ENCODE assay signal across 19 cellular contexts in genomic region chr12:105296116-105297095, GRCh38. TPM values are rescaled to one million over a fixed set of nuclear protein-coding genes. Genes with fewer than 3 reads are reported as not detected.
A peak's percentile ranks its signal among the peaks of the same experiment; 100 is the strongest.
DNase-seq lines count a peak whose midpoint lies in the region; ATAC-seq and TF ChIP-seq lines count a peak whose summit lies in the region.
"Had no signal": no experiment of that assay in that cellular context is flagged by ENCODE, and none has a peak within 500 bp of the region (broad histone marks: within the 10 kb centered on the region; RNA-seq: fewer than 3 reads in every experiment).

No MANE protein-coding gene starts in this region.

- DNase-seq in GM23338 (ENCODE audit: low spot score) = no peak
- DNase-seq in NCI-H146 treated with DMSO at 0.1 percent for 48 hours (lab: John Stamatoyannopoulos, UW; ENCODE audit: unreplicated experiment) = peak; percentile 42
- peak; percentile 21 for DNase-seq in esophagus muscularis mucosa (ENCODE audit: extremely low spot score)
- DNase-seq in gastrocnemius medialis = no peak
- no peak for DNase-seq in NOMO-1 (lab: John Stamatoyannopoulos, UW; ENCODE audit: unreplicated experiment in 2 of 2)
- no peak for DNase-seq in CD8-positive, alpha-beta memory T cell
- DNase-seq: ACHN, AML-193, DND-41, GM23248, KBM-7, NCI-H2029, NCI-H510A treated with DMSO at 0.1 percent for 48 hours, NCI-H774, OCI-M1, Right ventricle myocardium superior had no signal

- ATAC-seq in GM23338 (no peak), gastrocnemius medialis (no peak)

- H3K27me3 ChIP-seq in GM23338 (ENCODE audit: insufficient read depth) (no peaks in the 10 kb centered on the region), esophagus muscularis mucosa (no peaks in the 10 kb centered on the region), neuron (ENCODE audit: insufficient read depth, low read length) (no peaks in the 10 kb centered on the region), gastrocnemius medialis (no peaks in the 10 kb centered on the region)
- no peaks in the 10 kb centered on the region for H3K27me3 ChIP-seq in CD8-positive, alpha-beta memory T cell (ENCODE audit: insufficient read depth, low read length, poor library complexity, severe bottlenecking)

- no peak overlapping the region for H3K27ac ChIP-seq in GM23338 (ENCODE audit: low read depth)
- no peak overlapping the region for H3K27ac ChIP-seq in esophagus muscularis mucosa (replicated peaks in 1 of 4)
- no peak overlapping the region for H3K27ac ChIP-seq in gastrocnemius medialis
- no peak overlapping the region for H3K27ac ChIP-seq in CD8-positive, alpha-beta memory T cell (ENCODE audit: low read depth, low read length)
- H3K27ac ChIP-seq: GM23248, SK-N-MC had no signal

- H4K20me1 ChIP-seq in GM23338 (replicated peaks; ENCODE audit: insufficient read depth) = no peaks in the 10 kb centered on the region

- POLR2A ChIA-PET in CD8-positive, alpha-beta memory T cell (lab: Charles Lee) = no interaction called here

- in situ Hi-C loops in gastrocnemius medialis (cut with MboI; ENCODE audit: low sequenced_read_pairs in 4 of 4) = no loop called here

- no peak for TF ChIP-seq CTCF in GM23338 (conservative IDR thresholded peaks at IDR 0.05; ENCODE audit: low read depth in 2 of 2)
- no peak for TF ChIP-seq CTCF in esophagus muscularis mucosa (IDR thresholded peaks at IDR 0.05)
- TF ChIP-seq CTCF in gastrocnemius medialis (IDR thresholded peaks at IDR 0.05 in 4 of 5, conservative IDR thresholded peaks at IDR 0.05 in 1 of 5) = no peak

- H3K4me3 ChIP-seq in GM23338 (no peak overlapping the region), esophagus muscularis mucosa (no peak overlapping the region), neuron (ENCODE audit: low read length) (peak overlapping the region; percentile 9), gastrocnemius medialis (no peak overlapping the region)
- H3K4me3 ChIP-seq in CD8-positive, alpha-beta memory T cell (ENCODE audit: low read length) = no peak overlapping the region
- H3K4me3 ChIP-seq: GM23248, SK-N-MC had no signal

- no peak overlapping the region for H3K4me3 Mint-ChIP-seq in GM23338
- H3K4me3 Mint-ChIP-seq in CD8-positive, alpha-beta memory T cell = no peak overlapping the region
- H3K4me3 Mint-ChIP-seq: CD14-positive monocyte had no signal

- H3K9me3 Mint-ChIP-seq in GM23338 = peaks cover 40% of the 10 kb centered on the region
- H3K9me3 Mint-ChIP-seq in CD8-positive, alpha-beta memory T cell = peaks cover 14 to 30% (median 24%) of the 10 kb centered on the region in 5 donors

- TF ChIP-seq EP300 in esophagus muscularis mucosa (IDR thresholded peaks at IDR 0.05) = no peak

- peak overlapping the region; percentile 36; the same call in 1 of the 2 replicates for H3K27ac Mint-ChIP-seq in GM23338
- H3K27ac Mint-ChIP-seq in CD8-positive, alpha-beta memory T cell = no peak overlapping the region

- peaks cover 25% of the 10 kb centered on the region for H3K4me1 Mint-ChIP-seq in GM23338
- H3K4me1 Mint-ChIP-seq in CD8-positive, alpha-beta memory T cell = no peaks in the 10 kb centered on the region
- H3K4me1 Mint-ChIP-seq: CD14-positive monocyte had no signal

- H2AFZ ChIP-seq in GM23338 (no peak overlapping the region), neuron (ENCODE audit: low read depth, low read length) (no peak overlapping the region)
- H2AFZ ChIP-seq: GM23248 had no signal

- H3K27me3 Mint-ChIP-seq in GM23338 (ENCODE audit: insufficient read depth, low read depth, poor library complexity) = peaks cover 3% of the 10 kb centered on the region
- H3K27me3 Mint-ChIP-seq in CD8-positive, alpha-beta memory T cell = peaks cover 5 to 10% of the 10 kb centered on the region in 2 donors

- peaks cover 17% of the 10 kb centered on the region for H3K4me1 ChIP-seq in GM23338 (ENCODE audit: insufficient read depth)
- H3K4me1 ChIP-seq in esophagus muscularis mucosa = no peaks in the 10 kb centered on the region
- H3K4me1 ChIP-seq in neuron (ENCODE audit: insufficient read depth, low read length) = peaks cover 38% of the 10 kb centered on the region
- H3K4me1 ChIP-seq in gastrocnemius medialis = no peaks in the 10 kb centered on the region
- H3K4me1 ChIP-seq in CD8-positive, alpha-beta memory T cell (ENCODE audit: insufficient read depth, low read length) = no peaks in the 10 kb centered on the region

- CTCF ChIA-PET in CD8-positive, alpha-beta memory T cell (lab: Charles Lee) = no interaction called here

- no peaks in the 10 kb centered on the region for H3K9me2 ChIP-seq in GM23338 (ENCODE audit: insufficient read depth)

- WGBS in esophagus muscularis mucosa = 47% methylated on average over 8 of the region's 8 CpGs

- intact Hi-C loops in esophagus muscularis mucosa (cut with DNase I) (no loop called here), gastrocnemius medialis (cut with DNase I; ENCODE audit: low total_unique reads) (no loop called here)

- H3F3A ChIP-seq in GM23338 (replicated peaks; ENCODE audit: low read depth) = no peaks in the 10 kb centered on the region

- no peaks in the 10 kb centered on the region for H3K79me2 ChIP-seq in GM23338 (replicated peaks; ENCODE audit: insufficient read depth)

- H3K36me3 ChIP-seq in GM23338 (ENCODE audit: insufficient read depth) (peaks cover 14% of the 10 kb centered on the region; the same call in 1 of the 2 replicates), esophagus muscularis mucosa (no peaks in the 10 kb centered on the region), neuron (ENCODE audit: insufficient read depth, low read length) (no peaks in the 10 kb centered on the region), gastrocnemius medialis (no peaks in the 10 kb centered on the region)
- no peaks in the 10 kb centered on the region for H3K36me3 ChIP-seq in CD8-positive, alpha-beta memory T cell (ENCODE audit: insufficient read depth, low read length)

- TF ChIP-seq POLR2A in esophagus muscularis mucosa (IDR thresholded peaks at IDR 0.05; ENCODE audit: low read depth) (no peak), gastrocnemius medialis (IDR thresholded peaks at IDR 0.05) (no peak)

- peaks cover 39% of the 10 kb centered on the region for H3K36me3 Mint-ChIP-seq in GM23338 (ENCODE audit: low read depth)
- H3K36me3 Mint-ChIP-seq in CD8-positive, alpha-beta memory T cell = peaks cover 0 to 18% (median 4%) of the 10 kb centered on the region in 3 donors
- H3K36me3 Mint-ChIP-seq: CD14-positive monocyte had no signal

- peak overlapping the region; percentile 25 for H3K4me2 ChIP-seq in GM23338

- H3K9me3 ChIP-seq in esophagus muscularis mucosa = no peaks in the 10 kb centered on the region
- H3K9me3 ChIP-seq in neuron (ENCODE audit: low read length) = peaks cover 2% of the 10 kb centered on the region
- H3K9me3 ChIP-seq in gastrocnemius medialis = no peaks in the 10 kb centered on the region
- H3K9me3 ChIP-seq in CD8-positive, alpha-beta memory T cell (ENCODE audit: low read length) = peaks cover 4% of the 10 kb centered on the region

TF ChIP-seq in GM23338, 12 proteins besides CTCF, POLR2A, EP300 and RAD21:
- no peak for TF ChIP-seq POLR2AphosphoS5 (IDR thresholded peaks at IDR 0.05; ENCODE audit: low read depth)
- no peak for TF ChIP-seq NANOG (IDR thresholded peaks at IDR 0.05; ENCODE audit: borderline replicate concordance)
- no peak for TF ChIP-seq CREB1 (CRISPR knock-in tag; IDR thresholded peaks at IDR 0.05; ENCODE audit: low read depth)
TF ChIP-seq in GM23338: peak in this region for 0.

RNA-seq across cellular contexts. Expression of gene C12orf75, which starts 34.1 kb away (rescaled TPM):
- 35.1 and 43.9 TPM in 2 replicates for total RNA-seq in GM23338 (2014; rRNA removed; shearing (Covaris generic))
- 69.8 and 73.5 TPM in 2 replicates for polyA plus RNA-seq in GM23338 (2016; fragmentation: Nextera tagmentation; extraction: Ambion mirVana)
- total RNA-seq in esophagus muscularis mucosa (1 to 10 TPM in 3 of 4 donors, under 1 TPM in 1; 0.83 to 3.1 (median 2.8) TPM), gastrocnemius medialis (10 to 100 TPM in 3 of 4 donors, 1 to 10 TPM in 1; 4.3 to 73.0 (median 17.3) TPM)
- 10 to 100 TPM; 52.9 to 62.8 TPM for total RNA-seq in CD8-positive, alpha-beta memory T cell
- 181 TPM for polyA plus RNA-seq in CD8-positive, alpha-beta memory T cell

Comparison
In these comparisons a context has a peak if more than half of its experiments do, and no peak if none do; other contexts are left out.
1. DNase-seq: peak in NCI-H146 treated with DMSO at 0.1 percent for 48 hours (single experiment) and esophagus muscularis mucosa (single experiment); none in GM23338 (single experiment), gastrocnemius medialis (0 of 2), NOMO-1 (0 of 2) and CD8-positive, alpha-beta memory T cell (0 of 5).